ENCODE assay signal across 12 cellular contexts in genomic region chr16:4536391-4537106, GRCh38. TPM values are rescaled to one million over a fixed set of nuclear protein-coding genes. Genes with fewer than 3 reads are reported as not detected.
DNase-seq lines count a peak whose midpoint lies in the region; ATAC-seq and TF ChIP-seq lines count a peak whose summit lies in the region.
"Had no signal": no experiment of that assay in that cellular context is flagged by ENCODE, and none has a peak within 500 bp of the region (broad histone marks: within the 10 kb centered on the region; RNA-seq: fewer than 3 reads in every experiment).

No MANE protein-coding gene starts in this region.

- peak overlapping the region; percentile 67 for H3K27ac Mint-ChIP-seq in endothelial cell (ENCODE audit: unreplicated experiment)
- H3K27ac Mint-ChIP-seq: HFFc6 had no signal

- POLR2A ChIA-PET in PC-9 (lab: Charles Lee; ENCODE audit: unreplicated experiment), result no interaction called here

- no peak for ATAC-seq in omental fat pad (ENCODE audit: low FRiP score)
- ATAC-seq: Right ventricle myocardium inferior had no signal

- H4K20me1 ChIP-seq in PC-9 (ENCODE audit: insufficient read depth), result no peaks in the 10 kb centered on the region
- peaks cover 3% of the 10 kb centered on the region for H4K20me1 ChIP-seq in osteoblast (ENCODE audit: insufficient read depth, low read length)

- no peak for TF ChIP-seq CTCF in PC-9 (conservative IDR thresholded peaks at IDR 0.05)
- no peak for TF ChIP-seq CTCF in endothelial cell (IDR thresholded peaks at IDR 0.05; ENCODE audit: unreplicated experiment)
- TF ChIP-seq CTCF in osteoblast (IDR thresholded peaks at IDR 0.05; ENCODE audit: extremely low read depth, low read depth, low read length), result no peak
- no peak for TF ChIP-seq CTCF in omental fat pad (IDR thresholded peaks at IDR 0.05)

- peaks cover 4% of the 10 kb centered on the region for H3K36me3 ChIP-seq in HAP-1 (replicated peaks)
- H3K36me3 ChIP-seq in PC-9 (ENCODE audit: low read depth), result no peaks in the 10 kb centered on the region
- H3K36me3 ChIP-seq in osteoblast (ENCODE audit: insufficient read depth, low read length), result no peaks in the 10 kb centered on the region

- intact Hi-C loops in PC-9 (cut with micrococcal nuclease; ENCODE audit: unreplicated experiment), result no loop called here

- in situ Hi-C loops in HAP-1 (cut with MboI; ENCODE audit: low sequenced_read_pairs), result no loop called here

- H3K27me3 ChIP-seq in HAP-1 (ENCODE audit: low read depth) (no peaks in the 10 kb centered on the region), PC-9 (ENCODE audit: insufficient read depth, low read depth) (no peaks in the 10 kb centered on the region), osteoblast (ENCODE audit: insufficient read depth, low read length) (peaks cover 12% of the 10 kb centered on the region)

- BruUV-seq in PC-9 (replicated peaks; lab: Mats Ljungman, UMichigan), result TSS peak; percentile 36

- no peaks in the 10 kb centered on the region for H3K79me2 ChIP-seq in PC-9 (ENCODE audit: low read depth)
- peaks cover 29% of the 10 kb centered on the region for H3K79me2 ChIP-seq in osteoblast (ENCODE audit: insufficient read depth, low read length)

- H3K4me3 ChIP-seq in HAP-1, result peak overlapping the region; percentile 56
- no peak overlapping the region for H3K4me3 ChIP-seq in PC-9
- H3K4me3 ChIP-seq in osteoblast (ENCODE audit: insufficient read depth, low read length), result no peak overlapping the region

- H3K4me3 Mint-ChIP-seq in endothelial cell (ENCODE audit: unreplicated experiment), result peak overlapping the region; percentile 92

- H2AFZ ChIP-seq in PC-9 (no peak overlapping the region), osteoblast (ENCODE audit: low read length) (no peak overlapping the region)

- peaks cover 12% of the 10 kb centered on the region for H3K9me3 ChIP-seq in HAP-1
- H3K9me3 ChIP-seq in PC-9 (ENCODE audit: insufficient read depth, low read depth), result peaks cover 13% of the 10 kb centered on the region
- H3K9me3 ChIP-seq in osteoblast (ENCODE audit: low read depth, low read length), result peaks cover 5% of the 10 kb centered on the region

- CTCF ChIA-PET in PC-9 (lab: Charles Lee), result interaction anchor here (0.6 kb wide), 1 partner anchor 133 kb away, joined by 5 read pairs; no protein-coding TSS in a partner anchor

- peaks cover 11% of the 10 kb centered on the region for H3K4me1 Mint-ChIP-seq in endothelial cell (ENCODE audit: unreplicated experiment)

- no peaks in the 10 kb centered on the region for H3K9me2 ChIP-seq in PC-9 (ENCODE audit: insufficient read depth)

- H3K4me2 ChIP-seq in PC-9 (no peak overlapping the region), osteoblast (ENCODE audit: insufficient read depth, low read length) (no peak overlapping the region)

- H3K4me1 ChIP-seq in HAP-1 (peaks cover 7% of the 10 kb centered on the region), PC-9 (replicated peaks; ENCODE audit: insufficient read depth) (no peaks in the 10 kb centered on the region), osteoblast (ENCODE audit: insufficient read depth, low read length) (no peaks in the 10 kb centered on the region)

- peaks cover 13% of the 10 kb centered on the region for H3F3A ChIP-seq in PC-9 (ENCODE audit: insufficient read depth, low read depth)

- no peak for DNase-seq in HAP-1 (ENCODE audit: low spot score in 2 of 2)
- DNase-seq in PC-9, result no peak
- no peak for DNase-seq in endothelial cell (ENCODE audit: low spot score)
- DNase-seq in osteoblast (ENCODE audit: insufficient read length, low spot score, missing footprints), result peak; percentile 73
- no peak for DNase-seq in EL
- no peak for DNase-seq in omental fat pad (ENCODE audit: low spot score)
- DNase-seq in HCEC 1CT, result no peak
- DNase-seq: DND-41, HFFc6, NCI-H2107 had no signal

- H3K9me3 Mint-ChIP-seq in endothelial cell (ENCODE audit: unreplicated experiment), result peaks cover 8% of the 10 kb centered on the region

- peaks cover 13% of the 10 kb centered on the region for H3K27me3 Mint-ChIP-seq in endothelial cell (ENCODE audit: unreplicated experiment)

- H3K36me3 Mint-ChIP-seq in endothelial cell (ENCODE audit: low read depth, unreplicated experiment), result peaks cover 21% of the 10 kb centered on the region

- H3K27ac ChIP-seq in PC-9 (no peak overlapping the region), osteoblast (ENCODE audit: low read depth, low read length) (no peak overlapping the region)
- H3K27ac ChIP-seq: parathyroid adenoma had no signal

RNA-seq across cellular contexts. Expression of gene CDIP1, which starts 2.0 kb away (rescaled TPM):
- total RNA-seq in PC-9 (2021) (10.7 and 18.4 TPM in 2 replicates), endothelial cell (ENCODE audit: unreplicated experiment) (25.6 TPM), osteoblast (10.5 and 13.6 TPM in 2 replicates), omental fat pad (10 to 100 TPM; 12.7 to 18.8 (median 14.2) TPM)

RNA-seq across cellular contexts. Expression of gene C16orf96, which starts 19.6 kb away (rescaled TPM):
- total RNA-seq in PC-9 (2021) (0.13 and 0.15 TPM in 2 replicates), endothelial cell (ENCODE audit: unreplicated experiment) (0.54 TPM), osteoblast (under 0.01 TPM in 1 of 2 replicates, not detected in the other), omental fat pad (under 1 TPM in 2 of 4 donors, not detected in 2; 0.19 to 0.36 TPM)
- total RNA-seq: HFFc6 had no signal
